In the genomic region with DNA sequence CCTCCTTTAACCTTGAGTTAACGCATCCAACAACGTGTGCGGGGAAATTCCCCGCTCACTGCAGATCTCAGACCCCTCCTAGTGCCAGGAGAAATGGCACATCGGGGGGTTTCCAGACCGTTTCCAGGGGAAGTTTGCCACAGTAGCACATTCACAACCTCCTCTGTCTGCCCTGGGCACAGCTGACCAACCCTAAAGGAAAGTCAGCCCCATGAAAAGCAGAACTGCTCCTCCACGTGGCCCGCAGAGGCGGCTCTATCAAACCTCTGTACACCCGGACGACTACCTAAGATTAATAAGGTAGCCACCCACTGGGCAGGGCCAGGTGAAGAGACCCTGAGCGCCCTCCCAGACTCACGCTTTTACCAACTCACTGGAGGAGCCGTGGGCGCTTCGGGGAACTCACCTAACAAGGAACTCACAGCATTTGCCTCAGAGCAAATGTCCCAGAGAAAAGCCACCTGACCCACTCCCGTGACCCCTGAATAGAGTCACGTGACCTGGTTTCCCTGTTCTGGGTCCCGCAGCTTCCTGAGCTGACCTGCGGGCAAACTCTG, we compare ENCODE assay signal across 8 cellular contexts. TPM values are rescaled to one million over a fixed set of nuclear protein-coding genes. Genes with fewer than 3 reads are reported as not detected.
DNase-seq lines count a peak whose midpoint lies in the region; ATAC-seq and TF ChIP-seq lines count a peak whose summit lies in the region.

No MANE protein-coding gene starts in this region.

- peaks cover 4% of the 10 kb centered on the region for H3K36me3 ChIP-seq in CD8-positive, alpha-beta memory T cell (ENCODE audit: insufficient read depth, low read length)
- H3K36me3 ChIP-seq in Loucy (ENCODE audit: insufficient read depth, low read length) (no peaks in the 10 kb centered on the region; the same call in 1 of the 2 replicates), PC-9 (ENCODE audit: low read depth) (no peaks in the 10 kb centered on the region)

- H4K20me1 ChIP-seq in Loucy (ENCODE audit: insufficient read depth, low read length, poor library complexity, severe bottlenecking) (no peaks in the 10 kb centered on the region), PC-9 (ENCODE audit: insufficient read depth) (no peaks in the 10 kb centered on the region)

- POLR2A ChIA-PET in CD8-positive, alpha-beta memory T cell (lab: Charles Lee), result interaction anchor here (0.6 to 1.2 kb wide), 3 partner anchors 131 to 312 kb away, joined by 3 to 5 read pairs (median 3); a partner anchor contains a TSS
- POLR2A ChIA-PET in PC-9 (lab: Charles Lee; ENCODE audit: unreplicated experiment), result no interaction called here

- H3K36me3 Mint-ChIP-seq in CD8-positive, alpha-beta memory T cell, result peaks cover 0 to 27% (median 2%) of the 10 kb centered on the region in 3 donors
- H3K36me3 Mint-ChIP-seq in activated T-cell treated with anti-CD3 and anti-CD28 coated beads, Interleukin-2, amount 50 U/mL, for 24 hours (ENCODE audit: low read depth), result peaks cover 56% of the 10 kb centered on the region

- H3K4me2 ChIP-seq in Loucy (ENCODE audit: low read depth, low read length, poor library complexity, severe bottlenecking), result peak overlapping the region; percentile 89
- H3K4me2 ChIP-seq in PC-9, result no peak overlapping the region

- peak overlapping the region; percentile 78 for H3K4me3 ChIP-seq in CD8-positive, alpha-beta memory T cell (ENCODE audit: low read length)
- H3K4me3 ChIP-seq in Loucy (ENCODE audit: low read length, poor library complexity, severe bottlenecking) (peak overlapping the region; percentile 76), PC-9 (no peak overlapping the region)

- H3K4me3 Mint-ChIP-seq in CD8-positive, alpha-beta memory T cell, result peak overlapping the region; percentile 85 to 97 (median 92)
- peak overlapping the region; percentile 90 for H3K4me3 Mint-ChIP-seq in activated T-cell treated with anti-CD3 and anti-CD28 coated beads, Interleukin-2, amount 50 U/mL, for 24 hours

- H3F3A ChIP-seq in Loucy (ENCODE audit: low read depth), result peaks cover 9% of the 10 kb centered on the region; the same call in 1 of the 2 replicates
- no peaks in the 10 kb centered on the region for H3F3A ChIP-seq in PC-9 (ENCODE audit: insufficient read depth, low read depth)

- peaks cover 68 to 86% (median 73%) of the 10 kb centered on the region in 3 donors for H3K4me1 Mint-ChIP-seq in CD8-positive, alpha-beta memory T cell
- H3K4me1 Mint-ChIP-seq in activated T-cell treated with anti-CD3 and anti-CD28 coated beads, Interleukin-2, amount 50 U/mL, for 24 hours (ENCODE audit: low read depth), result peaks cover 79% of the 10 kb centered on the region

- H3K9ac ChIP-seq in Loucy (ENCODE audit: low read depth, low read length, poor library complexity, severe bottlenecking), result peak overlapping the region; percentile 82

- CTCF ChIA-PET in CD8-positive, alpha-beta memory T cell (lab: Charles Lee), result interaction anchor here (0.9 to 1.6 kb wide), 8 partner anchors 15 to 390 kb away, joined by 3 to 6 read pairs (median 4); no protein-coding TSS in a partner anchor
- CTCF ChIA-PET in PC-9 (lab: Charles Lee), result no interaction called here

- intact Hi-C loops in left colon (cut with DNase I, micrococcal nuclease), result no loop called here
- intact Hi-C loops in PC-9 (cut with micrococcal nuclease; ENCODE audit: unreplicated experiment), result no loop called here

- ATAC-seq in GM21515 (IDR thresholded peaks at IDR 0.05; ENCODE audit: unreplicated experiment) (peak; percentile 39), left colon (peak; percentile 46)

- H3K9me3 Mint-ChIP-seq in CD8-positive, alpha-beta memory T cell, result no peaks in the 10 kb centered on the region
- no peaks in the 10 kb centered on the region for H3K9me3 Mint-ChIP-seq in activated T-cell treated with anti-CD3 and anti-CD28 coated beads, Interleukin-2, amount 50 U/mL, for 24 hours

- H3K27me3 Mint-ChIP-seq in CD8-positive, alpha-beta memory T cell, result peaks cover 0 to 1% of the 10 kb centered on the region in 2 donors
- H3K27me3 Mint-ChIP-seq in activated T-cell treated with anti-CD3 and anti-CD28 coated beads, Interleukin-2, amount 50 U/mL, for 24 hours, result no peaks in the 10 kb centered on the region

- peak overlapping the region; percentile 99 to 100 (median 100) for H3K27ac Mint-ChIP-seq in CD8-positive, alpha-beta memory T cell
- peak overlapping the region; percentile 99 for H3K27ac Mint-ChIP-seq in activated T-cell treated with anti-CD3 and anti-CD28 coated beads, Interleukin-2, amount 50 U/mL, for 24 hours

- peaks cover 70% of the 10 kb centered on the region for H3K4me1 ChIP-seq in CD8-positive, alpha-beta memory T cell (ENCODE audit: insufficient read depth, low read length)
- H3K4me1 ChIP-seq in Loucy (ENCODE audit: insufficient read depth, low read length, poor library complexity, severe bottlenecking) (peaks cover 59% of the 10 kb centered on the region), PC-9 (replicated peaks; ENCODE audit: insufficient read depth) (no peaks in the 10 kb centered on the region)

- DNase-seq in CD8-positive, alpha-beta memory T cell, result peak in 4 of 5 donors; percentile 67 to 87 (median 82)
- DNase-seq in activated T-cell treated with anti-CD3 and anti-CD28 coated beads, Interleukin-2, amount 50 U/mL, for 24 hours, result peak; percentile 84
- DNase-seq in left colon, result peak; percentile 39 to 54
- DNase-seq in stimulated activated CD8-positive, alpha-beta memory T cell treated with anti-CD3 and anti-CD28 coated beads, Interleukin-2, amount 100 ng/mL, for 48 hours (ENCODE audit: low read depth in 2 of 2), result peak; percentile 43 to 56
- DNase-seq in PC-9, result no peak
- DNase-seq in kidney glomerular epithelial cell (lab: John Stamatoyannopoulos, UW), result no peak

- peak overlapping the region; percentile 98 for H3K27ac ChIP-seq in CD8-positive, alpha-beta memory T cell (ENCODE audit: low read depth, low read length)
- no peak overlapping the region for H3K27ac ChIP-seq in PC-9

- no peaks in the 10 kb centered on the region for H3K9me3 ChIP-seq in CD8-positive, alpha-beta memory T cell (ENCODE audit: low read length)
- H3K9me3 ChIP-seq in Loucy (ENCODE audit: insufficient read depth, low read depth, low read length) (no peaks in the 10 kb centered on the region), PC-9 (ENCODE audit: insufficient read depth, low read depth) (no peaks in the 10 kb centered on the region)

- no peaks in the 10 kb centered on the region for H3K27me3 ChIP-seq in CD8-positive, alpha-beta memory T cell (ENCODE audit: insufficient read depth, low read length, poor library complexity, severe bottlenecking)
- H3K27me3 ChIP-seq in Loucy (ENCODE audit: insufficient read depth, low read length, poor library complexity, severe bottlenecking), result no peaks in the 10 kb centered on the region
- no peaks in the 10 kb centered on the region for H3K27me3 ChIP-seq in PC-9 (ENCODE audit: insufficient read depth, low read depth)

- BruUV-seq in PC-9 (replicated peaks; lab: Mats Ljungman, UMichigan), result no TSS peak

- peaks cover 76% of the 10 kb centered on the region for H3K79me2 ChIP-seq in Loucy (ENCODE audit: insufficient read depth, low read length)
- no peaks in the 10 kb centered on the region for H3K79me2 ChIP-seq in PC-9 (ENCODE audit: low read depth)

- H3K9me2 ChIP-seq in Loucy (replicated peaks; ENCODE audit: low read depth, low read length) (no peaks in the 10 kb centered on the region), PC-9 (ENCODE audit: insufficient read depth) (no peaks in the 10 kb centered on the region)

- peak overlapping the region; percentile 25 for H2AFZ ChIP-seq in Loucy (ENCODE audit: low read length)
- H2AFZ ChIP-seq in PC-9, result no peak overlapping the region

- TF ChIP-seq CTCF in Loucy (conservative IDR thresholded peaks at IDR 0.05; ENCODE audit: low read length), result 0 out of 2 replicates have a peak, but pooled peaks have one; percentile 10
- TF ChIP-seq CTCF in PC-9 (conservative IDR thresholded peaks at IDR 0.05), result no peak

RNA-seq across cellular contexts. Expression of a gene that starts 8.6 kb away (rescaled TPM):
- total RNA-seq in CD8-positive, alpha-beta memory T cell, result 10 to 100 TPM; 40.7 to 41.2 TPM
- polyA plus RNA-seq in CD8-positive, alpha-beta memory T cell, result 45.0 TPM
- total RNA-seq in left colon (1 to 10 TPM; 1.9 to 5.9 TPM), PC-9 (2021) (8.2 and 9.4 TPM in 2 replicates)

Comparison
In these comparisons a context has a peak if more than half of its experiments do, and no peak if none do; other contexts are left out.
1. DNase-seq: peak in CD8-positive, alpha-beta memory T cell (4 of 5), activated T-cell treated with anti-CD3 and anti-CD28 coated beads, Interleukin-2, amount 50 U/mL, for 24 hours (single experiment), left colon (2 of 2) and stimulated activated CD8-positive, alpha-beta memory T cell treated with anti-CD3 and anti-CD28 coated beads, Interleukin-2, amount 100 ng/mL, for 48 hours (2 of 2); none in PC-9 (0 of 2) and kidney glomerular epithelial cell (single experiment).